In genomic region chr2:65075605-65076344, GRCh38 we compare ENCODE assay signal across 9 cellular contexts. TPM values are rescaled to one million over a fixed set of nuclear protein-coding genes. Genes with fewer than 3 reads are reported as not detected.
DNase-seq lines count a peak whose midpoint lies in the region; ATAC-seq and TF ChIP-seq lines count a peak whose summit lies in the region.
"Had no signal": no experiment of that assay in that cellular context is flagged by ENCODE, and none has a peak within 500 bp of the region (broad histone marks: within the 10 kb centered on the region; RNA-seq: fewer than 3 reads in every experiment).

No MANE protein-coding gene starts in this region.

- no peaks in the 10 kb centered on the region for H3K4me1 ChIP-seq in mesendoderm (ENCODE audit: control insufficient read depth, low read depth, low read length)

- ATAC-seq in GM21717 (IDR thresholded peaks at IDR 0.05; ENCODE audit: unreplicated experiment): no peak
- no peak for ATAC-seq in HG02759 (IDR thresholded peaks at IDR 0.05; ENCODE audit: unreplicated experiment)

- H3K79me1 ChIP-seq in mesendoderm (ENCODE audit: low read length): no peaks in the 10 kb centered on the region

- H4K5ac ChIP-seq in mesendoderm (ENCODE audit: low read length): no peak overlapping the region

- peaks cover 9% of the 10 kb centered on the region for H3K36me3 ChIP-seq in mesendoderm (ENCODE audit: control insufficient read depth, insufficient read depth, low read length)

- H3K27ac Mint-ChIP-seq in dendritic cell treated with granulocyte-macrophage colony-stimulating factor and Interleukin-4, amounts not matched to agents 40 ng/mL and 50 ng/mL, for 4 days: peak overlapping the region; percentile 68
- peak overlapping the region; percentile 77 for H3K27ac Mint-ChIP-seq in type B pancreatic cell

- no peaks in the 10 kb centered on the region for H3K27me3 ChIP-seq in mesendoderm (ENCODE audit: insufficient read depth, low read length, poor library complexity)

- no peak overlapping the region for H2BK120ac ChIP-seq in mesendoderm (ENCODE audit: low read depth, low read length)

- H2BK15ac ChIP-seq in mesendoderm (replicated peaks; ENCODE audit: low read depth): no peak overlapping the region

- H3K4me3 ChIP-seq in mesendoderm (ENCODE audit: low read length): no peak overlapping the region

- H3K4ac ChIP-seq in mesendoderm (ENCODE audit: low read depth, low read length): no peak overlapping the region

- H3K4me2 ChIP-seq in mesendoderm (ENCODE audit: low read length): no peak overlapping the region

- no peak overlapping the region for H2AK5ac ChIP-seq in mesendoderm (ENCODE audit: low read length)

- H3K4me1 Mint-ChIP-seq in dendritic cell treated with granulocyte-macrophage colony-stimulating factor and Interleukin-4, amounts not matched to agents 40 ng/mL and 50 ng/mL, for 4 days (ENCODE audit: low read depth): peaks cover 36% of the 10 kb centered on the region
- H3K4me1 Mint-ChIP-seq in type B pancreatic cell (ENCODE audit: unreplicated experiment): peaks cover 10% of the 10 kb centered on the region

- no peak overlapping the region for H3K23ac ChIP-seq in mesendoderm (ENCODE audit: low read length)

- H3K36me3 Mint-ChIP-seq in dendritic cell treated with granulocyte-macrophage colony-stimulating factor and Interleukin-4, amounts not matched to agents 40 ng/mL and 50 ng/mL, for 4 days (ENCODE audit: low read depth): peaks cover 83% of the 10 kb centered on the region
- H3K36me3 Mint-ChIP-seq in type B pancreatic cell: peaks cover 15% of the 10 kb centered on the region

- H4K8ac ChIP-seq in mesendoderm (ENCODE audit: low read depth, low read length): no peak overlapping the region

- no peaks in the 10 kb centered on the region for H3K79me2 ChIP-seq in mesendoderm (ENCODE audit: control insufficient read depth, insufficient read depth, low read length)

- DNase-seq in activated CD8-positive, alpha-beta memory T cell treated with anti-CD3 and anti-CD28 coated beads, Interleukin-2, amount 50 U/mL, for 48 hours: peak; percentile 37
- no peak for DNase-seq in activated CD8-positive, alpha-beta memory T cell treated with anti-CD3 and anti-CD28 coated beads for 24 hours
- DNase-seq in mesendoderm (peak; percentile 72), type B pancreatic cell (ENCODE audit: extremely low spot score, unreplicated experiment) (no peak), hippocampal formation (lab: John Stamatoyannopoulos, UW) (no peak)
- DNase-seq: foreskin melanocyte had no signal

- no peak overlapping the region for H3K4me3 Mint-ChIP-seq in dendritic cell treated with granulocyte-macrophage colony-stimulating factor and Interleukin-4, amounts not matched to agents 40 ng/mL and 50 ng/mL, for 4 days
- no peak overlapping the region for H3K4me3 Mint-ChIP-seq in type B pancreatic cell

- TF ChIP-seq CTCF in type B pancreatic cell (conservative IDR thresholded peaks at IDR 0.05): no peak

- no CpG with 5 or more reads among the region's 5 CpGs for WGBS in mesendoderm (ENCODE audit: extremely low coverage, insufficient coverage, low lambda C conversion rate)

- H3K27me3 Mint-ChIP-seq in dendritic cell treated with granulocyte-macrophage colony-stimulating factor and Interleukin-4, amounts not matched to agents 40 ng/mL and 50 ng/mL, for 4 days: no peaks in the 10 kb centered on the region
- H3K27me3 Mint-ChIP-seq in type B pancreatic cell: no peaks in the 10 kb centered on the region

- no peak overlapping the region for H3K56ac ChIP-seq in mesendoderm (ENCODE audit: low read length)

- intact Hi-C loops in dendritic cell treated with granulocyte-macrophage colony-stimulating factor and Interleukin-4, amounts not matched to agents 40 ng/mL and 50 ng/mL, for 4 days (cut with micrococcal nuclease): no loop called here

- no peak overlapping the region for H3K9ac ChIP-seq in mesendoderm (ENCODE audit: low read length)

- no peak overlapping the region for H3K18ac ChIP-seq in mesendoderm (ENCODE audit: low read length)

- H2BK5ac ChIP-seq in mesendoderm (ENCODE audit: low read length): no peak overlapping the region

- H3K9me3 Mint-ChIP-seq in dendritic cell treated with granulocyte-macrophage colony-stimulating factor and Interleukin-4, amounts not matched to agents 40 ng/mL and 50 ng/mL, for 4 days: no peaks in the 10 kb centered on the region
- H3K9me3 Mint-ChIP-seq in type B pancreatic cell: no peaks in the 10 kb centered on the region

- H3K27ac ChIP-seq in mesendoderm (ENCODE audit: low read depth, low read length): no peak overlapping the region

RNA-seq across cellular contexts. Expression of gene CEP68, which starts 19.6 kb away (rescaled TPM):
- 9.3 TPM for polyA plus RNA-seq in mesendoderm (2013, experiment 1 of 2)
- polyA plus RNA-seq in mesendoderm (2013, experiment 2 of 2): 9.4 TPM
- 8.3 and 21.5 TPM in 2 replicates for total RNA-seq in type B pancreatic cell (ENCODE audit: low replicate concordance)

RNA-seq across cellular contexts. Expression of gene RAB1A, which starts 54.1 kb away (rescaled TPM):
- 126 TPM for polyA plus RNA-seq in mesendoderm (2013, experiment 1 of 2)
- 121 TPM for polyA plus RNA-seq in mesendoderm (2013, experiment 2 of 2)
- 128 and 201 TPM in 2 replicates for total RNA-seq in type B pancreatic cell (ENCODE audit: low replicate concordance)

Comparison
In these comparisons a context has a peak if more than half of its experiments do, and no peak if none do; other contexts are left out.
1. DNase-seq: peak in activated CD8-positive, alpha-beta memory T cell treated with anti-CD3 and anti-CD28 coated beads, Interleukin-2, amount 50 U/mL, for 48 hours (single experiment) and mesendoderm (single experiment); none in activated CD8-positive, alpha-beta memory T cell treated with anti-CD3 and anti-CD28 coated beads for 24 hours (single experiment), type B pancreatic cell (single experiment) and hippocampal formation (0 of 2).